ENCODE assay signal across 8 cellular contexts in the genomic region with DNA sequence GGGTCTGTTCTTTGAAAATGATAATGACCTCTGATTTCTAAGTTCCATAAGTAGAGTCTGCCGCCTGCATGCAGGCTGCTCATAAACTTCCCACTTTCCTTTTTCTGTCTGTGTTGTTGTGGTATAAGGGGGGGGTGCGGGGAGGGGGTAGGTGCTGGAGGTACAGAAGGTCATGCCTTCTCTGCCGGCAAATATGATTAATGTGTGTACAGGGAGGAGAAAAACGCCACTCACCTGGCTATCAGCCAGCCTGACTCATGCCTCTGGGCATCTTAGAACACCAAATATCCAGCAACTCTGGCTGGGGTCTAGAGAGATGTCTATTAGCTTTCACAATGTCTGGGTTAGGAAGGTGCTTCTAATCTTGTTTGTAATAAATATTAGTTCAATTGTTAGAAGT.
DNase-seq lines count a peak whose midpoint lies in the region; ATAC-seq and TF ChIP-seq lines count a peak whose summit lies in the region.

No MANE protein-coding gene starts in this region.

- H3K27me3 ChIP-seq in ascending aorta (no peaks in the 10 kb centered on the region), left lung (no peaks in the 10 kb centered on the region)

- peak; percentile 57 for ATAC-seq in left lung
- ATAC-seq in natural killer cell = no peak
- no peak for ATAC-seq in HG03108 (IDR thresholded peaks at IDR 0.05; ENCODE audit: unreplicated experiment)
- no peak for ATAC-seq in GM19023 (IDR thresholded peaks at IDR 0.05; ENCODE audit: unreplicated experiment)

- H3K4me1 Mint-ChIP-seq in natural killer cell = peaks cover 23 to 33% of the 10 kb centered on the region in 2 donors
- H3K4me1 Mint-ChIP-seq in nephron progenitor cell = peaks cover 58% of the 10 kb centered on the region

- no peak overlapping the region for H3K4me3 Mint-ChIP-seq in natural killer cell
- no peak overlapping the region for H3K4me3 Mint-ChIP-seq in nephron progenitor cell

- TF ChIP-seq CTCF in ascending aorta (IDR thresholded peaks at IDR 0.05) (no peak), left lung (IDR thresholded peaks at IDR 0.05) (no peak), natural killer cell (IDR thresholded peaks at IDR 0.05) (no peak), nephron progenitor cell (IDR thresholded peaks at IDR 0.05) (no peak)

- no peak overlapping the region for H3K27ac Mint-ChIP-seq in natural killer cell
- no peak overlapping the region for H3K27ac Mint-ChIP-seq in nephron progenitor cell

- H3K4me3 ChIP-seq in ascending aorta = peak overlapping the region; percentile 3 to 49
- H3K4me3 ChIP-seq in left lung = no peak overlapping the region

- H3K9me3 Mint-ChIP-seq in natural killer cell (no peaks in the 10 kb centered on the region), nephron progenitor cell (no peaks in the 10 kb centered on the region)

- intact Hi-C loops in ascending aorta (cut with DNase I) (loop anchor here (1.0 to 10.0 kb wide), 4 partner anchors 60 to 328 kb away; no protein-coding TSS in a partner anchor), left lung (cut with DNase I) (no loop called here), natural killer cell (cut with micrococcal nuclease) (no loop called here)

- H3K9me3 ChIP-seq in ascending aorta (no peaks in the 10 kb centered on the region), left lung (no peaks in the 10 kb centered on the region)

- H3K36me3 ChIP-seq in ascending aorta (no peaks in the 10 kb centered on the region), left lung (no peaks in the 10 kb centered on the region)

- DNase-seq in ELR (ENCODE audit: low read depth) (peak; percentile 89), HT1080 (ENCODE audit: low read depth) (peak; percentile 97), ascending aorta (ENCODE audit: low spot score in 2 of 2) (peak; percentile 47 to 95), left lung (peak; percentile 67 to 68), natural killer cell (no peak), nephron progenitor cell (no peak)

- H3K4me1 ChIP-seq in ascending aorta (peaks cover 0 to 24% of the 10 kb centered on the region in 2 donors), left lung (peaks cover 7 to 8% of the 10 kb centered on the region in 2 donors)

- H3K36me3 Mint-ChIP-seq in natural killer cell (no peaks in the 10 kb centered on the region), nephron progenitor cell (ENCODE audit: low read depth) (no peaks in the 10 kb centered on the region)

- H3K27ac ChIP-seq in ascending aorta = peak overlapping the region; percentile 54 to 62
- H3K27ac ChIP-seq in left lung = peak overlapping the region; percentile 47 to 53

- peaks cover 0 to 3% of the 10 kb centered on the region in 2 donors for H3K27me3 Mint-ChIP-seq in natural killer cell (ENCODE audit: low read depth in 2 of 2)
- H3K27me3 Mint-ChIP-seq in nephron progenitor cell (ENCODE audit: low read depth, poor library complexity) = no peaks in the 10 kb centered on the region

Comparison
In these comparisons a context has a peak if more than half of its experiments do, and no peak if none do; other contexts are left out.
1. DNase-seq: peak in ELR (single experiment), HT1080 (single experiment), ascending aorta (2 of 2) and left lung (2 of 2); none in natural killer cell (single experiment) and nephron progenitor cell (single experiment).
2. H3K4me3 ChIP-seq: peak in ascending aorta (2 of 2); none in left lung (0 of 2).